ENCODE assay signal across 1 cellular context in genomic region chr7:96982586-96982985, GRCh38.
TF ChIP-seq lines count a peak whose summit lies in the region.

No MANE protein-coding gene starts in this region.

TF ChIP-seq in HepG2, 621 proteins besides CTCF, POLR2A, EP300 and RAD21 (continued from another document):
- peak; percentile 35 for TF ChIP-seq TEAD3 (CRISPR knock-in tag; optimal IDR thresholded peaks at IDR 0.05; ENCODE audit: borderline replicate concordance)
